ENCODE assay signal across 2 cellular contexts in the genomic region with DNA sequence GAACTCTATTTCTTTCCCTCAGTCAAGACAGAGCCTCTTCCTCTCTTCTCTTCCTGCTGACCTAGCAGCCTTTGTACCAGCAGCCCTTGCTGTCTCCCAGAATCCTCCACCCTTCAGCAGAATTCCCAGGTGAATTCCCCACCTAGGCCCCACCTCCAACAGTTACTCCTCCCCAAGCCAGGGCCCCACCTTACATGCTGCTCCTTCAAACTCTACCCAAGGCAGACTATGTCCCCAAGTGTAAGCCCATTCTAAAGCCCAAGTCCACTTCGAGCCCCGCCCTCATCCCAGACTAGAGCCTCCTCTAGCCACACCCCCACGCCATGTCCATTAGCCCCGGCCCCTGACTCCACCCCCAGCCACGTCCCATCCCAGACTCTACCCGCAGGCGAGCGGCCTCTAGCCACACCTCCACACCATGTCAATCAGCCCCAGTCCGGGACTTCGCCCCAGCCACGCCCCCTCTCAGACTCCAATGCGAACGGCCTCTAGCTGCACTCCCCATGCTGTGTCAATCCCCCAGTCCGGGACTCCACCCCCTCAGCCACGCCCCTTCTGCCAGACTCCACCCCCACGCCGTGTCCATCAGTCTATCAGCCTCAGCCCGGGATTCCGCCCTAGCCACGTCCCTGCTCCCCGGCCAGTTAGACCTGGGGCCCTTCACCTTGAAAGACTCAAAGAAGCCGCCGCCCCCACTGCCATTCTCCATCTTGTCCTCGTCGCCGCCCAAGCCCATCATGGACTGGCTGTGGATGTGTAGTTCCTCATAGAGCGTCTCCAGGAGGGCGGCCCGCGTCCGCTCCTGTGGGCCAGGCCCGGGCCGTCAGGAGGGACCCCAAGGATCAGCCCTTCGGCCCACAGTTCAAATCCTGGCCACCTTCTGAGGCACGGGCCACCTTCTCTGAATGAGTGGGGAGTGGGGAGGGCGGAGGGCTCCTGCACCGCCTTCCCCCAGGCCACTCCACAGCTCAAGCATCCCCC.
TF ChIP-seq lines count a peak whose summit lies in the region.

No MANE protein-coding gene starts in this region.

TF ChIP-seq in SK-N-SH, 30 proteins besides CTCF, POLR2A, EP300 and RAD21 (continued from another document):
- TF ChIP-seq REST (IDR thresholded peaks at IDR 0.05; ENCODE audit: low read depth, low read length) (no peak), POLR2AphosphoS5 (IDR thresholded peaks at IDR 0.05; ENCODE audit: low read depth, low read length) (no peak), RCOR1 (IDR thresholded peaks at IDR 0.05; ENCODE audit: low read length) (no peak), USF2 (IDR thresholded peaks at IDR 0.05; ENCODE audit: borderline replicate concordance, low read depth, low read length) (no peak), RFX5 (IDR thresholded peaks at IDR 0.05; ENCODE audit: low read length) (no peak), NFIC (IDR thresholded peaks at IDR 0.05; ENCODE audit: borderline replicate concordance) (no peak), GATA2 (CRISPR knock-in tag; IDR thresholded peaks at IDR 0.05) (no peak), YY1 (IDR thresholded peaks at IDR 0.05; ENCODE audit: low read depth) (no peak), MAX (IDR thresholded peaks at IDR 0.05; ENCODE audit: low read depth) (no peak), RXRA (IDR thresholded peaks at IDR 0.05; ENCODE audit: borderline replicate concordance, low read depth) (no peak)
- TF ChIP-seq, protein P1, sequence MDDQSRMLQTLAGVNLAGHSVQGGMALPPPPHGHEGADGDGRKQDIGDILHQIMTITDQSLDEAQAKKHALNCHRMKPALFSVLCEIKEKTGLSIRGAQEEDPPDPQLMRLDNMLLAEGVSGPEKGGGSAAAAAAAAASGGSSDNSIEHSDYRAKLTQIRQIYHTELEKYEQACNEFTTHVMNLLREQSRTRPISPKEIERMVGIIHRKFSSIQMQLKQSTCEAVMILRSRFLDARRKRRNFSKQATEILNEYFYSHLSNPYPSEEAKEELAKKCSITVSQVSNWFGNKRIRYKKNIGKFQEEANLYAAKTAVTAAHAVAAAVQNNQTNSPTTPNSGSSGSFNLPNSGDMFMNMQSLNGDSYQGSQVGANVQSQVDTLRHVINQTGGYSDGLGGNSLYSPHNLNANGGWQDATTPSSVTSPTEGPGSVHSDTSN (IDR thresholded peaks at IDR 0.05) = no peak

TF ChIP-seq in SK-N-SH treated with all-trans-retinoic acid at 6 μM for 48 hours, 23 proteins besides CTCF, POLR2A, EP300 and RAD21 (continued from another document):
- TF ChIP-seq TSHZ2 (CRISPR knock-in tag; IDR thresholded peaks at IDR 0.05) (no peak), GLIS3 (CRISPR knock-in tag; IDR thresholded peaks at IDR 0.05) (no peak), CSDC2 (CRISPR knock-in tag; IDR thresholded peaks at IDR 0.05) (no peak), ZNF8 (CRISPR knock-in tag; IDR thresholded peaks at IDR 0.05) (no peak)
- TF ChIP-seq, protein P2, sequence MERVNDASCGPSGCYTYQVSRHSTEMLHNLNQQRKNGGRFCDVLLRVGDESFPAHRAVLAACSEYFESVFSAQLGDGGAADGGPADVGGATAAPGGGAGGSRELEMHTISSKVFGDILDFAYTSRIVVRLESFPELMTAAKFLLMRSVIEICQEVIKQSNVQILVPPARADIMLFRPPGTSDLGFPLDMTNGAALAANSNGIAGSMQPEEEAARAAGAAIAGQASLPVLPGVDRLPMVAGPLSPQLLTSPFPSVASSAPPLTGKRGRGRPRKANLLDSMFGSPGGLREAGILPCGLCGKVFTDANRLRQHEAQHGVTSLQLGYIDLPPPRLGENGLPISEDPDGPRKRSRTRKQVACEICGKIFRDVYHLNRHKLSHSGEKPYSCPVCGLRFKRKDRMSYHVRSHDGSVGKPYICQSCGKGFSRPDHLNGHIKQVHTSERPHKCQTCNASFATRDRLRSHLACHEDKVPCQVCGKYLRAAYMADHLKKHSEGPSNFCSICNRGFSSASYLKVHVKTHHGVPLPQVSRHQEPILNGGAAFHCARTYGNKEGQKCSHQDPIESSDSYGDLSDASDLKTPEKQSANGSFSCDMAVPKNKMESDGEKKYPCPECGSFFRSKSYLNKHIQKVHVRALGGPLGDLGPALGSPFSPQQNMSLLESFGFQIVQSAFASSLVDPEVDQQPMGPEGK (CRISPR knock-in tag; IDR thresholded peaks at IDR 0.05; ENCODE audit: borderline replicate concordance) = no peak
